26 cellular contexts compared by ENCODE assay signal in the genomic region with DNA sequence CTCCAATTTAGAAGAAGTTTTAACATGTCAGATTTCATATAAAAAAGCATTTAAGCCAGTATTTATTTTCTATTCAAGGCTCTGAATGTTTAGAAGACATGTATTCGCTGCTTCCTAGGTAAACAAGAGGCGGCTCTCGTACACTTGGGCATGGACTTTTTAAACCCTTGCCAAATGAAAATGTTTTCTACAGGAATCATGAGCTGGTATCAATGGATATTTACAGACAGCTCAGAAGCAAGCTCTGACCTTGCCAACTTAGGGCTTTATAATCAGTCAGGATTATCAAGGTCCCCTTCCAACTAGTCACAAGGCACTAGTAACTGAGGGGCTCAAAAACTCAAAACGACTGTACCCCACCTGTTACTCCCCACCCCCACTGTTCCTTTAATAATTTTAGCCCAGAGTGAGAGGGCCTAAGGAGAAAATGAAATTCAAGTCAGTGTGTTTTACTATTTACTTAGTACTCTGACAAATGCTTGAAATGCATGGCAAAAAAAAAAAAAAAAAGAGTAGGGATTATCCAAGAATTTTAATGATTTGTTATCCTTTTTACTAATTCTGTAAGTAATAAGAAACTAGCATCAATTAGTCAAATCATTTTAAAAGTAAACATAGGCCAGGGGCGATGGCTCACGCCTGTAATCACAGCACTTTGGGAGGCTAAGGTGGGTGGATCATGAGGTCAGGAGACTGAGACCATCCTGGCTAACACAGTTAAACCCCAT. TPM values are rescaled to one million over a fixed set of nuclear protein-coding genes. Genes with fewer than 3 reads are reported as not detected.
A peak's percentile ranks its signal among the peaks of the same experiment; 100 is the strongest.
DNase-seq lines count a peak whose midpoint lies in the region; ATAC-seq and TF ChIP-seq lines count a peak whose summit lies in the region.
"Had no signal": no experiment of that assay in that cellular context is flagged by ENCODE, and none has a peak within 500 bp of the region (broad histone marks: within the 10 kb centered on the region; RNA-seq: fewer than 3 reads in every experiment).

No MANE protein-coding gene starts in this region.

- no peak for TF ChIP-seq POLR2A in spleen (IDR thresholded peaks at IDR 0.05)

- H3K27me3 Mint-ChIP-seq in activated T-cell treated with anti-CD3 and anti-CD28 coated beads, Interleukin-2, amount 50 U/mL, for 72 hours (ENCODE audit: low read depth): no peaks in the 10 kb centered on the region
- H3K27me3 Mint-ChIP-seq in activated T-cell treated with anti-CD3 and anti-CD28 coated beads, Interleukin-2, amount 50 U/mL, for 4 hours (ENCODE audit: low read depth): no peaks in the 10 kb centered on the region
- no peaks in the 10 kb centered on the region for H3K27me3 Mint-ChIP-seq in central memory CD8-positive, alpha-beta T cell
- H3K27me3 Mint-ChIP-seq: B cell; CD8-positive, alpha-beta memory T cell had no signal

- H3K9ac ChIP-seq in SK-N-MC (ENCODE audit: insufficient read length): no peak overlapping the region

- peaks cover 28% of the 10 kb centered on the region for H3K4me1 Mint-ChIP-seq in activated T-cell treated with anti-CD3 and anti-CD28 coated beads, Interleukin-2, amount 50 U/mL, for 72 hours (ENCODE audit: low read depth)
- peaks cover 47% of the 10 kb centered on the region for H3K4me1 Mint-ChIP-seq in activated T-cell treated with anti-CD3 and anti-CD28 coated beads, Interleukin-2, amount 50 U/mL, for 4 hours (ENCODE audit: low read depth)
- peaks cover 50% of the 10 kb centered on the region for H3K4me1 Mint-ChIP-seq in central memory CD8-positive, alpha-beta T cell

- H3K27ac ChIP-seq in SK-N-MC (0 out of 2 replicates have a peak overlapping the region, but pooled peaks have one; percentile 19), spleen (no peak overlapping the region)
- H3K27ac ChIP-seq: 22Rv1 had no signal

- WGBS in spleen, 5 donors: 88 to 94% (median 90%) methylated on average over 6 of the region's 6 CpGs

- H3K9me3 ChIP-seq in SK-N-MC (ENCODE audit: low read depth, low read length) (no peaks in the 10 kb centered on the region), spleen (no peaks in the 10 kb centered on the region), MG63 (no peaks in the 10 kb centered on the region)
- H3K9me3 ChIP-seq: HAP-1 had no signal

- no peak for TF ChIP-seq CTCF in spleen (IDR thresholded peaks at IDR 0.05 in 8 of 11, conservative IDR thresholded peaks at IDR 0.05 in 3 of 11)

- H3K4me3 ChIP-seq in SK-N-MC (no peak overlapping the region), spleen (no peak overlapping the region), MG63 (no peak overlapping the region)
- H3K4me3 ChIP-seq: GM12878, HAP-1 had no signal

- no peaks in the 10 kb centered on the region for H3K9me3 Mint-ChIP-seq in activated T-cell treated with anti-CD3 and anti-CD28 coated beads, Interleukin-2, amount 50 U/mL, for 72 hours
- no peaks in the 10 kb centered on the region for H3K9me3 Mint-ChIP-seq in activated T-cell treated with anti-CD3 and anti-CD28 coated beads, Interleukin-2, amount 50 U/mL, for 4 hours
- H3K9me3 Mint-ChIP-seq in central memory CD8-positive, alpha-beta T cell: no peaks in the 10 kb centered on the region
- H3K9me3 Mint-ChIP-seq: CD8-positive, alpha-beta memory T cell had no signal

- ATAC-seq in activated T-cell treated with anti-CD3 and anti-CD28 coated beads, Interleukin-2, amount 50 U/mL, for 72 hours (replicated peaks in 1 of 2): no peak
- ATAC-seq in activated T-cell treated with anti-CD3 and anti-CD28 coated beads, Interleukin-2, amount 50 U/mL, for 4 hours: no peak
- no peak for ATAC-seq in central memory CD8-positive, alpha-beta T cell (replicated peaks; ENCODE audit: extremely low read depth, poor library complexity, severe bottlenecking)
- ATAC-seq: GM12878 had no signal

- DNase-seq in activated T-cell treated with anti-CD3 and anti-CD28 coated beads, Interleukin-2, amount 50 U/mL, for 72 hours: no peak
- no peak for DNase-seq in activated T-cell treated with anti-CD3 and anti-CD28 coated beads, Interleukin-2, amount 50 U/mL, for 4 hours
- DNase-seq in SK-N-MC (ENCODE audit: low read depth, low spot score): no peak
- DNase-seq in central memory CD8-positive, alpha-beta T cell (ENCODE audit: low spot score in 2 of 2): no peak
- no peak for DNase-seq in stimulated activated CD8-positive, alpha-beta memory T cell treated with anti-CD3 and anti-CD28 coated beads, Interleukin-4, amount 100 ng/mL, for 48 hours
- no peak for DNase-seq in NCI-H524 treated with DMSO at 0.1 percent for 48 hours (lab: John Stamatoyannopoulos, UW)
- no peak for DNase-seq in spleen
- DNase-seq in MG63: no peak
- DNase-seq: CD8-positive, alpha-beta memory T cell; DMS 273 treated with DMSO at 0.1 percent for 48 hours; DMS79; EL; GDM1; GOT3; KBM-7; NCI-H1694; NCI-H2081; NCI-H2227 treated with DMSO at 0.1 percent for 48 hours; NCI-H510A; NK-92 treated with Interleukin-12 subunit alpha and Interleukin-12 subunit beta, amount 100 ng/mL, for 24 hours; SHP77 treated with DMSO at 0.1 percent for 48 hours had no signal

- intact Hi-C loops in spleen (cut with DNase I; ENCODE audit: low total_unique reads): no loop called here

- H3K36me3 Mint-ChIP-seq in activated T-cell treated with anti-CD3 and anti-CD28 coated beads, Interleukin-2, amount 50 U/mL, for 72 hours (ENCODE audit: insufficient read depth in 2 of 2): no peaks in the 10 kb centered on the region
- peaks cover 7% of the 10 kb centered on the region for H3K36me3 Mint-ChIP-seq in activated T-cell treated with anti-CD3 and anti-CD28 coated beads, Interleukin-2, amount 50 U/mL, for 4 hours (ENCODE audit: insufficient read depth)
- peaks cover 8% of the 10 kb centered on the region for H3K36me3 Mint-ChIP-seq in central memory CD8-positive, alpha-beta T cell (ENCODE audit: insufficient read depth)

- peak overlapping the region; percentile 40 for H3K27ac Mint-ChIP-seq in activated T-cell treated with anti-CD3 and anti-CD28 coated beads, Interleukin-2, amount 50 U/mL, for 72 hours
- H3K27ac Mint-ChIP-seq in central memory CD8-positive, alpha-beta T cell (ENCODE audit: low read depth): peak overlapping the region; percentile 42
- H3K27ac Mint-ChIP-seq: B cell had no signal

- H3K36me3 ChIP-seq in SK-N-MC (ENCODE audit: insufficient read depth, low read length): no peaks in the 10 kb centered on the region
- peaks cover 0 to 6% (median 0%) of the 10 kb centered on the region in 6 donors for H3K36me3 ChIP-seq in spleen
- H3K36me3 ChIP-seq in MG63: no peaks in the 10 kb centered on the region
- H3K36me3 ChIP-seq: HAP-1 had no signal

- no peak overlapping the region for H3K4me3 Mint-ChIP-seq in activated T-cell treated with anti-CD3 and anti-CD28 coated beads, Interleukin-2, amount 50 U/mL, for 72 hours
- no peak overlapping the region for H3K4me3 Mint-ChIP-seq in activated T-cell treated with anti-CD3 and anti-CD28 coated beads, Interleukin-2, amount 50 U/mL, for 4 hours
- H3K4me3 Mint-ChIP-seq in central memory CD8-positive, alpha-beta T cell: no peak overlapping the region
- H3K4me3 Mint-ChIP-seq: B cell; CD14-positive monocyte; CD8-positive, alpha-beta memory T cell had no signal

- H3K27me3 ChIP-seq in spleen (replicated peaks in 1 of 7): no peaks in the 10 kb centered on the region
- H3K27me3 ChIP-seq in MG63: no peaks in the 10 kb centered on the region

- H3K4me1 ChIP-seq in spleen: peaks cover 0 to 43% (median 22%) of the 10 kb centered on the region in 6 donors
- H3K4me1 ChIP-seq: HAP-1 had no signal

RNA-seq across cellular contexts. Expression of a gene that starts 12.4 kb away (rescaled TPM):
- total RNA-seq in activated T-cell treated with anti-CD3 and anti-CD28 coated beads, Interleukin-2, amount 50 U/mL, for 72 hours: 10 to 100 TPM; 31.7 to 34.1 TPM
- 10 to 100 TPM; 34.4 to 38.5 (median 34.6) TPM for total RNA-seq in activated T-cell treated with anti-CD3 and anti-CD28 coated beads, Interleukin-2, amount 50 U/mL, for 4 hours
- 10 to 100 TPM; 55.9 to 70.7 (median 62.5) TPM for total RNA-seq in spleen
- polyA plus RNA-seq in spleen: 10 to 100 TPM; 28.8 to 36.4 (median 30.3) TPM
- total RNA-seq in MG63 (2014; rRNA removed; shearing (Covaris generic); ENCODE audit: low replicate concordance): 31.7 and 43.6 TPM in 2 replicates
